Comparison of ENCODE assay signal across 8 cellular contexts in the genomic region with DNA sequence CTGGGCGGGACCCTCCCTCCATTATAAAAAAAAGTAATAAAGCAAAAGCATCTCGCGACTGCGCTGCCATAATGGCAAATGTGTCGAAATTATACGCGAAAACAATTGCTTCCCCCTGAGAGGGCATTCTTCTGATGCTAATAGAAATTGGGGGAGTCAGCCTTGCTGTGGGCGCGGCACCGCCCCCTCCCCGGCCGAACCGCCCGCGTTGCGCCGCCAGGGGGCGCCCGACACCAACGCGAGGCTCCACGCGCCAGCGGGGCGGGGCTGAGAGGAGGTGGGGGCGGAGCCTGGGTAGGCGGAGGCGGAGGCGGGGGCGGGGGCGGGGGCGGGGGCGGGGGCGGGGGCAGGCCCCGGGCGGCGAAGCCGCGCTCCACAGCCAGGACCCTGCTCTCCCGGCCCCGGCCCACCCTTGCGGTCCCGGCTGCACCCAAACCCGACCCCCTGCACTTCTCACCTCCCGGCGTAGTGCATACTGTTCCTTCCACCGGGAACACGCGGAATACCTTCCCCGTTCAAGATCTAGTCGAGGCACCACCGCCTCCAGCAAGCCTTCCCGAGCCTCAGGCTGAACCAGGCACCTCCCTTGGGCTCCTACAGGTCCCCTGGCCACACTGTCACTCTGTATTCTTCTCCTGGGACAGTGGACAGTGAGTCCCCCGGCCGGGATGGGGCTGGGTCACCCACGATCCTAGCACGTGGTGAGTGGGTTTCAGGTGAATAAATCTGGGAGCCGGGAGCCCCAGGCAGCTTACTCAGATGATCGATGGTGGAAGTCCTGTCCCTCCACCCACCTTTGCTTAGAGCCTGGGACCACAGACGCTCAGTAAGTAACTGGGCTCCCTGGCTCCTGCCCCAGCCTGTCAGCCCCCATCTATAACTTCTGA.
DNase-seq lines count a peak whose midpoint lies in the region; ATAC-seq and TF ChIP-seq lines count a peak whose summit lies in the region.

No MANE protein-coding gene starts in this region.

- H4K20me1 ChIP-seq in DOHH2 (ENCODE audit: control insufficient read depth, insufficient read depth, low read depth, low read length): no peaks in the 10 kb centered on the region

- no peaks in the 10 kb centered on the region for H3K9me3 ChIP-seq in DOHH2 (ENCODE audit: control insufficient read depth, insufficient read depth, low read length)
- no peaks in the 10 kb centered on the region for H3K9me3 ChIP-seq in effector memory CD4-positive, alpha-beta T cell (ENCODE audit: control insufficient read depth, low read length)

- peaks cover 27% of the 10 kb centered on the region for H3K27me3 ChIP-seq in DOHH2 (ENCODE audit: control insufficient read depth, low read length)
- H3K27me3 ChIP-seq in effector memory CD4-positive, alpha-beta T cell (replicated peaks; ENCODE audit: control insufficient read depth, insufficient read depth, low read length, poor library complexity, severe bottlenecking): no peaks in the 10 kb centered on the region

- DNase-seq in NCI-H748 treated with DMSO at 0.1 percent for 48 hours (lab: John Stamatoyannopoulos, UW) (peak; percentile 51), medulla oblongata (ENCODE audit: extremely low spot score) (peak; percentile 90)
- DNase-seq in activated CD8-positive, alpha-beta memory T cell treated with anti-CD3 and anti-CD28 coated beads for 24 hours: peak; percentile 95
- peak; percentile 78 to 86 (median 84) for DNase-seq in effector memory CD4-positive, alpha-beta T cell
- peak; percentile 76 to 87 (median 82) for DNase-seq in stimulated activated CD4-positive, alpha-beta T cell treated with anti-CD3 and anti-CD28 coated beads, TNF-alpha, amount 100 ng/mL, for 4 hours (ENCODE audit: low read depth in 3 of 3)

- peak; percentile 70 for TF ChIP-seq CTCF in DOHH2 (IDR thresholded peaks at IDR 0.05; ENCODE audit: low read depth, low read length, poor library complexity, severe bottlenecking)

- peaks cover 13% of the 10 kb centered on the region for H3F3A ChIP-seq in DOHH2 (ENCODE audit: control insufficient read depth, insufficient read depth)

- no peaks in the 10 kb centered on the region for H3K79me2 ChIP-seq in DOHH2 (ENCODE audit: control insufficient read depth, low read length)

- H3K36me3 ChIP-seq in DOHH2 (ENCODE audit: control insufficient read depth, low read length): no peaks in the 10 kb centered on the region
- H3K36me3 ChIP-seq in effector memory CD4-positive, alpha-beta T cell (ENCODE audit: control insufficient read depth, insufficient read depth, low read length): no peaks in the 10 kb centered on the region

- ATAC-seq in HG02678 (IDR thresholded peaks at IDR 0.05; ENCODE audit: unreplicated experiment) (peak; percentile 83), HG03139 (IDR thresholded peaks at IDR 0.05; ENCODE audit: unreplicated experiment) (no peak)

- H3K4me2 ChIP-seq in DOHH2 (ENCODE audit: low read length): peak overlapping the region; percentile 100

- peak overlapping the region; percentile 75 for H3K4me3 ChIP-seq in DOHH2 (ENCODE audit: low read length)
- H3K4me3 ChIP-seq in effector memory CD4-positive, alpha-beta T cell (ENCODE audit: insufficient read depth, low read depth, low read length, poor library complexity, severe bottlenecking): peak overlapping the region; percentile 63

- peaks cover 22% of the 10 kb centered on the region for H3K4me1 ChIP-seq in DOHH2 (ENCODE audit: control insufficient read depth, low read length)
- peaks cover 16% of the 10 kb centered on the region for H3K4me1 ChIP-seq in effector memory CD4-positive, alpha-beta T cell (ENCODE audit: control insufficient read depth, insufficient read depth, low read length, poor library complexity, severe bottlenecking)

- no peak overlapping the region for H3K27ac ChIP-seq in DOHH2 (ENCODE audit: low read depth, low read length)
- no peak overlapping the region for H3K27ac ChIP-seq in effector memory CD4-positive, alpha-beta T cell (ENCODE audit: insufficient read depth, low read length, poor library complexity, severe bottlenecking)

- no peaks in the 10 kb centered on the region for H3K9me2 ChIP-seq in DOHH2 (replicated peaks; ENCODE audit: control insufficient read depth, low read length)
